In genomic region chr2:200677161-200677560, GRCh38 we compare ENCODE assay signal across 19 cellular contexts.
"Had no signal": no experiment of that assay in that cellular context is flagged by ENCODE, and none has a peak within 500 bp of the region (broad histone marks: within the 10 kb centered on the region; RNA-seq: fewer than 3 reads in every experiment).

No MANE protein-coding gene starts in this region.

- H3K27ac ChIP-seq: uterus had no signal

- H3K4me3 Mint-ChIP-seq: activated B cell treated with CpG ODN at 0.5 μM for 24 hours; activated naive CD8-positive, alpha-beta T cell treated with anti-CD3 and anti-CD28 coated beads for 36 hours; naive thymus-derived CD8-positive, alpha-beta T cell; stimulated activated naive CD8-positive, alpha-beta T cell treated with anti-CD3 and anti-CD28 coated beads, Interleukin-15, Interleukin-2, amounts not matched to agents 100 ng/mL and 50 ng/mL, for 24 hours; T-helper 1 cell treated with Interleukin-12 subunit alpha and Interleukin-12 subunit beta and Interleukin-4 antibody, amounts not matched to agents 30 μg/mL and 1 μg/mL, for 36 hours had no signal

- H3K36me3 Mint-ChIP-seq: activated naive CD8-positive, alpha-beta T cell treated with anti-CD3 and anti-CD28 coated beads for 36 hours; naive thymus-derived CD8-positive, alpha-beta T cell had no signal

- H3K9me3 Mint-ChIP-seq: activated B cell treated with CpG ODN at 0.5 μM for 24 hours; activated naive CD8-positive, alpha-beta T cell treated with anti-CD3 and anti-CD28 coated beads for 36 hours; naive thymus-derived CD8-positive, alpha-beta T cell; stimulated activated naive CD8-positive, alpha-beta T cell treated with anti-CD3 and anti-CD28 coated beads, Interleukin-15, Interleukin-2, amounts not matched to agents 100 ng/mL and 50 ng/mL, for 24 hours; T-helper 1 cell treated with Interleukin-12 subunit alpha and Interleukin-12 subunit beta and Interleukin-4 antibody, amounts not matched to agents 30 μg/mL and 1 μg/mL, for 36 hours had no signal

- ATAC-seq: naive thymus-derived CD8-positive, alpha-beta T cell had no signal

- H3K27me3 ChIP-seq: esophagus muscularis mucosa, tibial nerve, uterus had no signal

- H3K27ac Mint-ChIP-seq: activated B cell treated with CpG ODN at 0.5 μM for 24 hours; activated naive CD8-positive, alpha-beta T cell treated with anti-CD3 and anti-CD28 coated beads for 36 hours; progenitor cell of endocrine pancreas; stimulated activated naive CD8-positive, alpha-beta T cell treated with anti-CD3 and anti-CD28 coated beads, Interleukin-15, Interleukin-2, amounts not matched to agents 100 ng/mL and 50 ng/mL, for 24 hours; T-helper 1 cell treated with Interleukin-12 subunit alpha and Interleukin-12 subunit beta and Interleukin-4 antibody, amounts not matched to agents 30 μg/mL and 1 μg/mL, for 36 hours had no signal

- DNase-seq: activated B cell treated with CpG ODN at 0.5 μM for 24 hours; activated CD4-positive, alpha-beta T cell treated with anti-CD3 and anti-CD28 coated beads for 4 hours; activated CD4-positive, alpha-beta T cell treated with anti-CD3 and anti-CD28 coated beads, Interleukin-2, amount 50 U/mL, for 48 hours; activated naive CD4-positive, alpha-beta T cell treated with Interleukin-2 at 50 U/mL for 16 hours; activated naive CD8-positive, alpha-beta T cell treated with anti-CD3 and anti-CD28 coated beads for 36 hours; activated T-cell treated with anti-CD3 and anti-CD28 coated beads, Interleukin-2, amount 50 U/mL, for 48 hours; amygdala; cerebellar nuclear complex; naive thymus-derived CD8-positive, alpha-beta T cell; retina; stimulated activated CD4-positive, alpha-beta T cell treated with anti-CD3 and anti-CD28 coated beads, Interleukin-12 subunit alpha, Interleukin-12 subunit beta, amount 100 ng/mL, for 4 hours; substantia nigra; T1000; uterus had no signal

- H3K36me3 ChIP-seq: esophagus muscularis mucosa, tibial nerve, uterus had no signal

- H3K4me3 ChIP-seq: esophagus muscularis mucosa, tibial nerve, uterus had no signal

- H3K9me3 ChIP-seq: esophagus muscularis mucosa, tibial nerve, uterus had no signal

- H3K27me3 Mint-ChIP-seq: progenitor cell of endocrine pancreas had no signal

- H3K4me1 Mint-ChIP-seq: activated B cell treated with CpG ODN at 0.5 μM for 24 hours had no signal

- H3K4me1 ChIP-seq: uterus had no signal
